In genomic region chr5:139796061-139796806, GRCh38 we compare ENCODE assay signal across 10 cellular contexts.
DNase-seq lines count a peak whose midpoint lies in the region; ATAC-seq and TF ChIP-seq lines count a peak whose summit lies in the region.
"Had no signal": no experiment of that assay in that cellular context is flagged by ENCODE, and none has a peak within 500 bp of the region (broad histone marks: within the 10 kb centered on the region; RNA-seq: fewer than 3 reads in every experiment).

No MANE protein-coding gene starts in this region.

- H3K4me3 Mint-ChIP-seq in nephron: peak overlapping the region; percentile 39 to 65 (median 53)
- H3K4me3 Mint-ChIP-seq: dendritic cell treated with granulocyte-macrophage colony-stimulating factor and Interleukin-4, amounts not matched to agents 40 ng/mL and 50 ng/mL, for 4 days had no signal

- H3K9me3 ChIP-seq in HUES48 (ENCODE audit: control insufficient read depth, insufficient read depth, low read length): no peaks in the 10 kb centered on the region

- no peak for ATAC-seq in GM19452 (IDR thresholded peaks at IDR 0.05; ENCODE audit: unreplicated experiment)
- no peak for ATAC-seq in HG02981 (IDR thresholded peaks at IDR 0.05; ENCODE audit: unreplicated experiment)

- DNase-seq in DMS 273 (lab: John Stamatoyannopoulos, UW; ENCODE audit: unreplicated experiment): peak; percentile 59
- no peak for DNase-seq in DMS 273 treated with DMSO at 0.1 percent for 48 hours (lab: John Stamatoyannopoulos, UW)
- peak; percentile 60 for DNase-seq in ecto neural progenitor cell (ENCODE audit: low spot score)
- no peak for DNase-seq in stimulated activated naive CD4-positive, alpha-beta T cell treated with Interleukin-2 at 50 U/mL for 16 hours (lab: John Stamatoyannopoulos, UW)

- H3K4me3 ChIP-seq in HUES48 (ENCODE audit: low read depth, low read length): peak overlapping the region; percentile 58

- H3K9me3 Mint-ChIP-seq in nephron: no peaks in the 10 kb centered on the region
- H3K9me3 Mint-ChIP-seq: dendritic cell treated with granulocyte-macrophage colony-stimulating factor and Interleukin-4, amounts not matched to agents 40 ng/mL and 50 ng/mL, for 4 days had no signal

- peaks cover 5% of the 10 kb centered on the region for H3K4me1 Mint-ChIP-seq in nephron

- no peaks in the 10 kb centered on the region for H3K36me3 Mint-ChIP-seq in nephron (ENCODE audit: low read depth)

- H3K27me3 Mint-ChIP-seq in nephron (ENCODE audit: low read depth): peaks cover 93% of the 10 kb centered on the region

- H3K36me3 ChIP-seq in HUES48 (ENCODE audit: control insufficient read depth, insufficient read depth, low read length): no peaks in the 10 kb centered on the region

- H3K27me3 ChIP-seq in HUES48 (ENCODE audit: control insufficient read depth, insufficient read depth, low read length): peaks cover 86% of the 10 kb centered on the region

- H3K4me1 ChIP-seq in HUES48 (ENCODE audit: control insufficient read depth, insufficient read depth, low read length): no peaks in the 10 kb centered on the region

- no peak overlapping the region for H3K27ac Mint-ChIP-seq in nephron
- H3K27ac Mint-ChIP-seq: dendritic cell treated with granulocyte-macrophage colony-stimulating factor and Interleukin-4, amounts not matched to agents 40 ng/mL and 50 ng/mL, for 4 days had no signal

- no peak overlapping the region for H3K27ac ChIP-seq in HUES48 (ENCODE audit: low read depth, low read length)
- H3K27ac ChIP-seq: 22Rv1 had no signal

- TF ChIP-seq CTCF in nephron (IDR thresholded peaks at IDR 0.05; ENCODE audit: unreplicated experiment in 3 of 3): no peak

- H3K9ac ChIP-seq in HUES48 (ENCODE audit: low read depth, low read length): no peak overlapping the region

Comparison
In these comparisons a context has a peak if more than half of its experiments do, and no peak if none do; other contexts are left out.
1. DNase-seq: peak in DMS 273 (single experiment) and ecto neural progenitor cell (single experiment); none in DMS 273 treated with DMSO at 0.1 percent for 48 hours (single experiment) and stimulated activated naive CD4-positive, alpha-beta T cell treated with Interleukin-2 at 50 U/mL for 16 hours (single experiment).